9 cellular contexts compared by ENCODE assay signal in genomic region chr13:41007359-41008118, GRCh38. TPM values are rescaled to one million over a fixed set of nuclear protein-coding genes. Genes with fewer than 3 reads are reported as not detected.
DNase-seq lines count a peak whose midpoint lies in the region; ATAC-seq and TF ChIP-seq lines count a peak whose summit lies in the region.
"Had no signal": no experiment of that assay in that cellular context is flagged by ENCODE, and none has a peak within 500 bp of the region (broad histone marks: within the 10 kb centered on the region; RNA-seq: fewer than 3 reads in every experiment).

No MANE protein-coding gene starts in this region.

- TF ChIP-seq CTCF in GM06990 (IDR thresholded peaks at IDR 0.05; ENCODE audit: insufficient read depth, low read length, poor library complexity, severe bottlenecking) (no peak), mucosa of descending colon (IDR thresholded peaks at IDR 0.05) (no peak)

- H3K4me1 ChIP-seq in mucosa of descending colon (ENCODE audit: low read depth), result peaks cover 65% of the 10 kb centered on the region

- peak overlapping the region; percentile 30 for H3K4me3 ChIP-seq in GM06990 (replicated peaks; ENCODE audit: low read depth, low read length)
- H3K4me3 ChIP-seq in mucosa of descending colon, result no peak overlapping the region
- H3K4me3 ChIP-seq: heart right ventricle had no signal

- no peaks in the 10 kb centered on the region for H3K27me3 Mint-ChIP-seq in activated T-helper 17 cell treated with anti-CD3 and anti-CD28 coated beads, Interleukin-2, amount 50 U/mL, for 72 hours

- H3K27me3 ChIP-seq in GM06990 (replicated peaks; ENCODE audit: control insufficient read depth, insufficient read depth, low read length), result no peaks in the 10 kb centered on the region
- H3K27me3 ChIP-seq: heart right ventricle had no signal

- DNase-seq in GM06990 (ENCODE audit: extremely low read depth, insufficient read length) (no peak), KBM-7 (peak; percentile 77), mucosa of descending colon (no peak), NCI-H1417 treated with DMSO at 0.1 percent for 48 hours (lab: John Stamatoyannopoulos, UW) (no peak), retina (no peak), anterior cingulate cortex (lab: John Stamatoyannopoulos, UW) (no peak)
- DNase-seq: heart right ventricle had no signal

- peak overlapping the region; percentile 73 for H3K4me3 Mint-ChIP-seq in activated T-helper 17 cell treated with anti-CD3 and anti-CD28 coated beads, Interleukin-2, amount 50 U/mL, for 72 hours

- no peaks in the 10 kb centered on the region for H3K9me3 Mint-ChIP-seq in activated T-helper 17 cell treated with anti-CD3 and anti-CD28 coated beads, Interleukin-2, amount 50 U/mL, for 72 hours

- ATAC-seq in activated T-helper 17 cell treated with anti-CD3 and anti-CD28 coated beads, Interleukin-2, amount 50 U/mL, for 72 hours (replicated peaks), result peak; percentile 74
- peak; percentile 25 for ATAC-seq in mucosa of descending colon
- no peak for ATAC-seq in GM18511 (IDR thresholded peaks at IDR 0.05; ENCODE audit: unreplicated experiment)

- peak overlapping the region; percentile 84 for H3K27ac Mint-ChIP-seq in activated T-helper 17 cell treated with anti-CD3 and anti-CD28 coated beads, Interleukin-2, amount 50 U/mL, for 72 hours

- H3K36me3 ChIP-seq in GM06990 (ENCODE audit: control insufficient read depth, insufficient read depth, low read length) (no peaks in the 10 kb centered on the region), mucosa of descending colon (ENCODE audit: low read depth) (no peaks in the 10 kb centered on the region)

- H3K9me3 ChIP-seq in mucosa of descending colon, result no peaks in the 10 kb centered on the region
- H3K9me3 ChIP-seq: heart right ventricle had no signal

- H3K36me3 Mint-ChIP-seq in activated T-helper 17 cell treated with anti-CD3 and anti-CD28 coated beads, Interleukin-2, amount 50 U/mL, for 72 hours (ENCODE audit: low read depth), result peaks cover 51% of the 10 kb centered on the region

- H3K4me1 Mint-ChIP-seq in activated T-helper 17 cell treated with anti-CD3 and anti-CD28 coated beads, Interleukin-2, amount 50 U/mL, for 72 hours, result peaks cover 48% of the 10 kb centered on the region

- intact Hi-C loops in mucosa of descending colon (cut with DNase I, micrococcal nuclease), result no loop called here

- in situ Hi-C loops in KBM-7 (cut with MboI; ENCODE audit: low pct_unique_long_range_greater_than_20kb, low sequenced_read_pairs), result no loop called here

RNA-seq across cellular contexts. Expression of gene ELF1, which starts 11.6 kb away (rescaled TPM):
- total RNA-seq in activated T-helper 17 cell treated with anti-CD3 and anti-CD28 coated beads, Interleukin-2, amount 50 U/mL, for 72 hours, result 10 to 100 TPM; 76.0 to 80.1 TPM
- total RNA-seq in mucosa of descending colon, result 100 to 1,000 TPM in 1 of 3 donors, 10 to 100 TPM in 2; 80.2 to 111 (median 96.8) TPM

RNA-seq across cellular contexts. Expression of gene WBP4, which starts 53.8 kb away (rescaled TPM):
- total RNA-seq in activated T-helper 17 cell treated with anti-CD3 and anti-CD28 coated beads, Interleukin-2, amount 50 U/mL, for 72 hours, result 10 to 100 TPM in 1 of 2 donors, 1 to 10 TPM in 1; 9.7 to 10.6 TPM
- total RNA-seq in mucosa of descending colon, result 10 to 100 TPM in 1 of 3 donors, 1 to 10 TPM in 2; 6.4 to 11.4 (median 6.4) TPM
